In genomic region chr9:109780453-109781033, GRCh38 we compare ENCODE assay signal across 9 cellular contexts. TPM values are rescaled to one million over a fixed set of nuclear protein-coding genes. Genes with fewer than 3 reads are reported as not detected.
DNase-seq lines count a peak whose midpoint lies in the region; ATAC-seq, FAIRE-seq and TF ChIP-seq lines count a peak whose summit lies in the region.
"Had no signal": no experiment of that assay in that cellular context is flagged by ENCODE, and none has a peak within 500 bp of the region (broad histone marks: within the 10 kb centered on the region; RNA-seq: fewer than 3 reads in every experiment).

No MANE protein-coding gene starts in this region.

- H3K4me3 ChIP-seq in astrocyte (ENCODE audit: insufficient read depth, low read depth, low read length): peak overlapping the region; percentile 88
- peak overlapping the region; percentile 77 for H3K4me3 ChIP-seq in iPS-18a (ENCODE audit: low read length)

- H3K79me2 ChIP-seq in astrocyte (ENCODE audit: insufficient read depth, low read length): peaks cover 54% of the 10 kb centered on the region

- H3K9me3 Mint-ChIP-seq in astrocyte (ENCODE audit: unreplicated experiment): peaks cover 2% of the 10 kb centered on the region
- H3K9me3 Mint-ChIP-seq in stimulated activated naive B cell treated with anti-CD40 and anti-IgM and Interleukin-4, amounts not matched to agents 10 μg/mL and 1 μg/mL and 100 μg/mL, for 72 hours: no peaks in the 10 kb centered on the region
- peaks cover 3% of the 10 kb centered on the region for H3K9me3 Mint-ChIP-seq in stimulated activated memory B cell treated with anti-CD40 and anti-IgM and Interleukin-4, amounts not matched to agents 10 μg/mL and 1 μg/mL and 100 μg/mL, for 72 hours
- H3K9me3 Mint-ChIP-seq in naive thymus-derived CD8-positive, alpha-beta T cell: peaks cover 0 to 21% (median 0%) of the 10 kb centered on the region in 9 donors

- peak; percentile 24 for DNase-seq in HK-2 (ENCODE audit: unreplicated experiment)
- DNase-seq in astrocyte (ENCODE audit: low read depth): peak; percentile 26
- DNase-seq in stimulated activated naive B cell treated with anti-CD40 and anti-IgM and Interleukin-4, amounts not matched to agents 10 μg/mL and 1 μg/mL and 100 μg/mL, for 72 hours: no peak
- DNase-seq in NAMALWA (ENCODE audit: low spot score): no peak
- no peak for DNase-seq in activated effector memory CD4-positive, alpha-beta T cell treated with anti-CD3 and anti-CD28 coated beads, Interleukin-2, amount 50 U/mL, for 16 hours
- no peak for DNase-seq in naive thymus-derived CD8-positive, alpha-beta T cell
- DNase-seq: effector CD4-positive, alpha-beta T cell had no signal

- H3K4me3 Mint-ChIP-seq in astrocyte (ENCODE audit: unreplicated experiment): peak overlapping the region; percentile 94
- peak overlapping the region; percentile 15 to 58 for H3K4me3 Mint-ChIP-seq in stimulated activated naive B cell treated with anti-CD40 and anti-IgM and Interleukin-4, amounts not matched to agents 10 μg/mL and 1 μg/mL and 100 μg/mL, for 72 hours
- no peak overlapping the region for H3K4me3 Mint-ChIP-seq in stimulated activated memory B cell treated with anti-CD40 and anti-IgM and Interleukin-4, amounts not matched to agents 10 μg/mL and 1 μg/mL and 100 μg/mL, for 72 hours
- H3K4me3 Mint-ChIP-seq in naive thymus-derived CD8-positive, alpha-beta T cell: no peak overlapping the region

- H3K4me1 ChIP-seq in astrocyte (ENCODE audit: insufficient read depth, low read length) (peaks cover 11% of the 10 kb centered on the region), iPS-18a (ENCODE audit: control insufficient read depth, low read depth, low read length) (no peaks in the 10 kb centered on the region)

- H3K36me3 ChIP-seq in astrocyte (ENCODE audit: insufficient read depth, low read length): peaks cover 4% of the 10 kb centered on the region
- no peaks in the 10 kb centered on the region for H3K36me3 ChIP-seq in iPS-18a (ENCODE audit: control insufficient read depth, low read depth, low read length)

- H4K20me1 ChIP-seq in astrocyte (ENCODE audit: insufficient read depth, low read length): peaks cover 33% of the 10 kb centered on the region

- TF ChIP-seq CTCF in astrocyte (IDR thresholded peaks at IDR 0.05; ENCODE audit: insufficient read depth, low read depth, low read length): no peak

- no peaks in the 10 kb centered on the region for H3K36me3 Mint-ChIP-seq in astrocyte (ENCODE audit: low read depth, unreplicated experiment)
- H3K36me3 Mint-ChIP-seq in stimulated activated naive B cell treated with anti-CD40 and anti-IgM and Interleukin-4, amounts not matched to agents 10 μg/mL and 1 μg/mL and 100 μg/mL, for 72 hours: no peaks in the 10 kb centered on the region
- H3K36me3 Mint-ChIP-seq in stimulated activated memory B cell treated with anti-CD40 and anti-IgM and Interleukin-4, amounts not matched to agents 10 μg/mL and 1 μg/mL and 100 μg/mL, for 72 hours: no peaks in the 10 kb centered on the region
- no peaks in the 10 kb centered on the region for H3K36me3 Mint-ChIP-seq in naive thymus-derived CD8-positive, alpha-beta T cell

- H3K27ac Mint-ChIP-seq in astrocyte (ENCODE audit: unreplicated experiment): peak overlapping the region; percentile 79
- H3K27ac Mint-ChIP-seq in stimulated activated naive B cell treated with anti-CD40 and anti-IgM and Interleukin-4, amounts not matched to agents 10 μg/mL and 1 μg/mL and 100 μg/mL, for 72 hours: no peak overlapping the region
- H3K27ac Mint-ChIP-seq in stimulated activated memory B cell treated with anti-CD40 and anti-IgM and Interleukin-4, amounts not matched to agents 10 μg/mL and 1 μg/mL and 100 μg/mL, for 72 hours: no peak overlapping the region
- H3K27ac Mint-ChIP-seq in naive thymus-derived CD8-positive, alpha-beta T cell: no peak overlapping the region

- POLR2A ChIA-PET in naive thymus-derived CD8-positive, alpha-beta T cell (lab: Charles Lee): no interaction called here

- H2AFZ ChIP-seq in astrocyte (ENCODE audit: low read depth, low read length): peak overlapping the region; percentile 79

- H3K4me1 Mint-ChIP-seq in astrocyte (ENCODE audit: low read depth, unreplicated experiment): peaks cover 7% of the 10 kb centered on the region
- peaks cover 0 to 8% of the 10 kb centered on the region in 2 donors for H3K4me1 Mint-ChIP-seq in stimulated activated naive B cell treated with anti-CD40 and anti-IgM and Interleukin-4, amounts not matched to agents 10 μg/mL and 1 μg/mL and 100 μg/mL, for 72 hours
- H3K4me1 Mint-ChIP-seq in stimulated activated memory B cell treated with anti-CD40 and anti-IgM and Interleukin-4, amounts not matched to agents 10 μg/mL and 1 μg/mL and 100 μg/mL, for 72 hours: no peaks in the 10 kb centered on the region
- peaks cover 0 to 2% (median 0%) of the 10 kb centered on the region in 4 donors for H3K4me1 Mint-ChIP-seq in naive thymus-derived CD8-positive, alpha-beta T cell

- H3K9ac ChIP-seq in astrocyte (ENCODE audit: low read length) (peak overlapping the region; percentile 92), iPS-18a (ENCODE audit: low read length) (peak overlapping the region; percentile 57)

- H3K27me3 ChIP-seq in astrocyte (ENCODE audit: insufficient read depth, low read length) (no peaks in the 10 kb centered on the region), iPS-18a (ENCODE audit: control insufficient read depth, insufficient read depth, low read length) (peaks cover 30% of the 10 kb centered on the region)

- H3K4me2 ChIP-seq in astrocyte (ENCODE audit: low read length): peak overlapping the region; percentile 91

- ATAC-seq in stimulated activated naive B cell treated with anti-CD40 and anti-IgM and Interleukin-4, amounts not matched to agents 10 μg/mL and 1 μg/mL and 100 μg/mL, for 72 hours (replicated peaks): no peak
- no peak for ATAC-seq in stimulated activated memory B cell treated with anti-CD40 and anti-IgM and Interleukin-4, amounts not matched to agents 10 μg/mL and 1 μg/mL and 100 μg/mL, for 72 hours
- ATAC-seq in naive thymus-derived CD8-positive, alpha-beta T cell: no peak

- FAIRE-seq in astrocyte (lab: Jason Lieb, UNC): no peak

- peaks cover 2% of the 10 kb centered on the region for H3K27me3 Mint-ChIP-seq in astrocyte (ENCODE audit: low read depth, unreplicated experiment)
- H3K27me3 Mint-ChIP-seq in stimulated activated naive B cell treated with anti-CD40 and anti-IgM and Interleukin-4, amounts not matched to agents 10 μg/mL and 1 μg/mL and 100 μg/mL, for 72 hours: peaks cover 36 to 52% of the 10 kb centered on the region in 2 donors
- H3K27me3 Mint-ChIP-seq in stimulated activated memory B cell treated with anti-CD40 and anti-IgM and Interleukin-4, amounts not matched to agents 10 μg/mL and 1 μg/mL and 100 μg/mL, for 72 hours: peaks cover 59% of the 10 kb centered on the region
- peaks cover 9 to 28% (median 27%) of the 10 kb centered on the region in 5 donors for H3K27me3 Mint-ChIP-seq in naive thymus-derived CD8-positive, alpha-beta T cell

- H3K27ac ChIP-seq in astrocyte (ENCODE audit: low read depth, low read length): peak overlapping the region; percentile 64
- no peak overlapping the region for H3K27ac ChIP-seq in iPS-18a (ENCODE audit: low read length)

- H3K9me3 ChIP-seq in astrocyte (ENCODE audit: insufficient read depth, low read depth, low read length): no peaks in the 10 kb centered on the region
- no peaks in the 10 kb centered on the region for H3K9me3 ChIP-seq in iPS-18a (ENCODE audit: control insufficient read depth, low read depth, low read length)

RNA-seq across cellular contexts. Expression of gene PALM2AKAP2, which starts 0.5 kb away (rescaled TPM):
- total RNA-seq in astrocyte: 58.1 and 61.3 TPM in 2 replicates
- not detected for total RNA-seq in naive thymus-derived CD8-positive, alpha-beta T cell
- polyA plus RNA-seq in naive thymus-derived CD8-positive, alpha-beta T cell: not detected

Comparison
In these comparisons a context has a peak if more than half of its experiments do, and no peak if none do; other contexts are left out.
1. DNase-seq: peak in HK-2 (single experiment) and astrocyte (single experiment); none in stimulated activated naive B cell treated with anti-CD40 and anti-IgM and Interleukin-4, amounts not matched to agents 10 μg/mL and 1 μg/mL and 100 μg/mL, for 72 hours (single experiment), NAMALWA (single experiment), activated effector memory CD4-positive, alpha-beta T cell treated with anti-CD3 and anti-CD28 coated beads, Interleukin-2, amount 50 U/mL, for 16 hours (single experiment) and naive thymus-derived CD8-positive, alpha-beta T cell (0 of 10).
2. H3K4me3 Mint-ChIP-seq: peak in astrocyte (single experiment) and stimulated activated naive B cell treated with anti-CD40 and anti-IgM and Interleukin-4, amounts not matched to agents 10 μg/mL and 1 μg/mL and 100 μg/mL, for 72 hours (2 of 2); none in stimulated activated memory B cell treated with anti-CD40 and anti-IgM and Interleukin-4, amounts not matched to agents 10 μg/mL and 1 μg/mL and 100 μg/mL, for 72 hours (single experiment) and naive thymus-derived CD8-positive, alpha-beta T cell (0 of 10).
3. RNA of gene PALM2AKAP2, which starts 0.5 kb away (total RNA-seq): 58.1 to 61.3 TPM in astrocyte; not detected in naive thymus-derived CD8-positive, alpha-beta T cell; every median in the first group is over 10 times any median in the second.